Comparison of ENCODE assay signal across 40 cellular contexts in the genomic region with DNA sequence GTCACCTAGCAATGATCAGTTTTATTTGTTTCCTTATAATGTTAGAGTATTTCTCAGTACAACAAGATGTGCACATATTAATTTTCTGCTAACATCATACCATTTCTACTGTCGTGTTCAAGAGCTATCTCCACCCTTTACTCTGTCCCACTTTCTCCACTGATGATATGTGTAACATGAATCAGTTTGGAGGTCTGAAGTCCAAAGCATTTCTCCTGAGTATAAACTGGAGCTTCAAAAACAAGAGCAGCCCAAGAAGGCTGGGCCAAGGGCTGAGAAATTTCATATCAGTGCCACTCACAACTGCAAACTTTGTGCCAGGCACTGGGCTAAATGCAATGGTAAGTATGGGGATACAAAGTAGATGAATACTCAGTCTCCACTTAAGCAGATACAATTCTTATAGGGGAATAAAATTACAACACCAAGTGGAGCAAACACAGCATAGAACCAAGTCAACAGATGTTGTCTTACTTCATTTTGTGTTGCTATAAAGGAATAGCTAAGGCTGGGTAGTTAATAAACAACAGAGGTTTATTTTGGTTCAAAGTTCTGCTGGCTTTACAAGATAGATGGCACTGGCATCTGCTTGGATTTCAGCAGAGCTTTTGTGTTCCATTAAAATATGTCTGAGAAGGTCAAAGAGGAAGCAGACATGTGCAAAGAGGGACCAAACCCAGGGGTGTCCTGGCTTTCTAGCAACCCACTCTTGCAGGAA. TPM values are rescaled to one million over a fixed set of nuclear protein-coding genes. Genes with fewer than 3 reads are reported as not detected.
"Had no signal": no experiment of that assay in that cellular context is flagged by ENCODE, and none has a peak within 500 bp of the region (broad histone marks: within the 10 kb centered on the region; RNA-seq: fewer than 3 reads in every experiment).

No MANE protein-coding gene starts in this region.

- FAIRE-seq: endometrium, endothelial cell of umbilical vein had no signal

- ATAC-seq: activated CD4-positive, alpha-beta T cell treated with anti-CD3 and anti-CD28 coated beads for 36 hours; activated CD8-positive, alpha-beta memory T cell treated with anti-CD3 and anti-CD28 coated beads, Interleukin-2, amount 10 ng/mL, durations not matched to agents 7 days and 5 days; activated CD8-positive, alpha-beta T cell treated with anti-CD3 and anti-CD28 coated beads, Interleukin-2, amount 10 ng/mL, durations not matched to agents 7 days and 5 days; activated naive CD8-positive, alpha-beta T cell treated with anti-CD3 and anti-CD28 coated beads, Interleukin-2, amount 50 U/mL, for 24 hours; T-helper 17 cell had no signal

- H3K9me3 ChIP-seq: adrenal gland, breast epithelium, colonic mucosa, esophagus squamous epithelium had no signal

- DNase-seq: activated B cell treated with CpG ODN at 0.5 μM for 24 hours; activated CD4-positive, alpha-beta memory T cell treated with anti-CD3 and anti-CD28 coated beads for 36 hours; activated CD4-positive, alpha-beta T cell treated with anti-CD3 and anti-CD28 coated beads for 36 hours; activated CD4-positive, alpha-beta T cell treated with anti-CD3 and anti-CD28 coated beads, Interleukin-2, amount 10 ng/mL, durations not matched to agents 24 days and 14 days; activated CD4-positive, CD25-positive, alpha-beta regulatory T cell treated with anti-CD3 and anti-CD28 coated beads, Interleukin-2, amount 50 U/mL, for 72 hours; activated CD8-positive, alpha-beta memory T cell treated with anti-CD3 and anti-CD28 coated beads, Interleukin-2, amount 10 ng/mL, durations not matched to agents 7 days and 5 days; activated CD8-positive, alpha-beta memory T cell treated with anti-CD3 and anti-CD28 coated beads, Interleukin-2, amount 50 U/mL, for 4 hours; activated CD8-positive, alpha-beta T cell treated with anti-CD3 and anti-CD28 coated beads, Interleukin-2, amount 10 ng/mL, durations not matched to agents 7 days and 5 days; activated effector memory CD4-positive, alpha-beta T cell treated with anti-CD3 and anti-CD28 coated beads, Interleukin-2, amount 50 U/mL, for 16 hours; activated naive CD4-positive, alpha-beta T cell treated with anti-CD3 and anti-CD28 coated beads for 36 hours; activated naive CD8-positive, alpha-beta T cell treated with anti-CD3 and anti-CD28 coated beads for 36 hours; activated naive CD8-positive, alpha-beta T cell treated with anti-CD3 and anti-CD28 coated beads, Interleukin-2, amount 50 U/mL, for 24 hours; activated T-cell treated with anti-CD3 and anti-CD28 coated beads, Interleukin-2, amount 50 U/mL, for 1 hour; activated T-cell treated with anti-CD3 and anti-CD28 coated beads, Interleukin-2, amount 50 U/mL, for 48 hours; adrenal gland; amygdala; aorta; central memory CD4-positive, alpha-beta T cell; cerebellar nuclear complex; colonic mucosa; effector CD8-positive, alpha-beta T cell; esophagus squamous epithelium; foreskin melanocyte; glutamatergic neuron; T-helper 1 cell; T-helper 17 cell; T1000; WERI-Rb-1 had no signal

- H3K27ac ChIP-seq: adrenal gland, breast epithelium, cardiac muscle cell, colonic mucosa, epithelial cell of prostate, esophagus squamous epithelium, WERI-Rb-1 had no signal

- H3K4me1 ChIP-seq: breast epithelium, colonic mucosa had no signal

- H3K27me3 ChIP-seq: adrenal gland, cardiac muscle cell, colonic mucosa, esophagus squamous epithelium had no signal

- H3K4me3 ChIP-seq: adrenal gland, breast epithelium, cardiac muscle cell, colonic mucosa, esophagus squamous epithelium had no signal

- H3K36me3 ChIP-seq: adrenal gland, breast epithelium, cardiac muscle cell, colonic mucosa, esophagus squamous epithelium, WERI-Rb-1 had no signal

RNA-seq across cellular contexts. Expression of a gene that starts 44.2 kb away (rescaled TPM):
- total RNA-seq: activated B cell treated with CpG ODN at 0.5 μM for 24 hours; activated CD4-positive, alpha-beta memory T cell treated with anti-CD3 and anti-CD28 coated beads for 36 hours; activated CD4-positive, alpha-beta T cell treated with anti-CD3 and anti-CD28 coated beads for 36 hours; activated CD4-positive, alpha-beta T cell treated with anti-CD3 and anti-CD28 coated beads, Interleukin-2, amount 10 ng/mL, durations not matched to agents 24 days and 14 days; activated CD8-positive, alpha-beta memory T cell treated with anti-CD3 and anti-CD28 coated beads for 36 hours; activated CD8-positive, alpha-beta memory T cell treated with anti-CD3 and anti-CD28 coated beads, Interleukin-2, amount 10 ng/mL, durations not matched to agents 7 days and 5 days; activated CD8-positive, alpha-beta T cell treated with anti-CD3 and anti-CD28 coated beads, Interleukin-2, amount 10 ng/mL, durations not matched to agents 7 days and 5 days; activated naive CD4-positive, alpha-beta T cell treated with anti-CD3 and anti-CD28 coated beads for 36 hours; activated naive CD8-positive, alpha-beta T cell treated with anti-CD3 and anti-CD28 coated beads for 36 hours; activated T-helper 1 cell treated with anti-CD3 and anti-CD28 coated beads, Interleukin-12 subunit alpha, Interleukin-12 subunit beta, Interleukin-2, Interleukin-4 antibody, amounts not matched to agents 30 ng/mL and 10 ng/mL and 1 ng/mL, durations not matched to agents 14 hours and 24 hours and 36 hours; activated T-helper 2 cell treated with anti-CD3 and anti-CD28 coated beads, Interferon-gamma antibody, Interleukin-2, Interleukin-4, amounts not matched to agents 10 μg/mL and 5 μg/mL and 100 μg/mL, durations not matched to agents 14 hours and 24 hours and 36 hours; adrenal gland; aorta; breast epithelium; cardiac muscle cell; colonic mucosa; dermis microvascular lymphatic vessel endothelial cell; endothelial cell of umbilical vein; esophagus squamous epithelium; fibroblast of lung; fibroblast of villous mesenchyme; T-helper 17 cell had no signal
- polyA plus RNA-seq: adrenal gland, aorta, cardiac muscle cell, endothelial cell of umbilical vein, esophagus, fibroblast of lung had no signal
